In the genomic region with DNA sequence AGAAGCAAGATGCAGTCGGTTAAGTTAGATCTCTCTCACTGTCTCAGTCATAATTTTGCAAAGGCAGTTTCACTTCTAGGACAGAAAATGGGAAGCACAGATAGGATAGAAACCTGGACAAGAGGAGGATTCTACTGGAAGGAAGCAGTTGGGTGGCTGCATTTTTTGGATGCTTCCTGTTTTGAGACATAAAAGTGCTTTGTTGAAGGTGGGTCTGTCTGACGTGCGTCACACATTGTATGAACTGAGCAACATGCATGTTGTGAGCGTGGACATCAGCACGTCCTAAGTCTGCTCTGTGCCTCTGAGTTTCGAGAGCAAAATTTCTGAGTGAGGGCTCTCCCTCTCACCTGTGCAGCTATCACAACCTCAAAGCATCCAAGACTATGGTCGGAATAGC, we compare ENCODE assay signal across 29 cellular contexts.
A peak's percentile ranks its signal among the peaks of the same experiment; 100 is the strongest.
DNase-seq lines count a peak whose midpoint lies in the region; ATAC-seq and TF ChIP-seq lines count a peak whose summit lies in the region.
"Had no signal": no experiment of that assay in that cellular context is flagged by ENCODE, and none has a peak within 500 bp of the region (broad histone marks: within the 10 kb centered on the region; RNA-seq: fewer than 3 reads in every experiment).

No MANE protein-coding gene starts in this region.

- H3K4me1 Mint-ChIP-seq in activated T-cell treated with anti-CD3 and anti-CD28 coated beads, Interleukin-2, amount 50 U/mL, for 72 hours (ENCODE audit: low read depth), result peaks cover 94% of the 10 kb centered on the region
- H3K4me1 Mint-ChIP-seq in activated naive CD8-positive, alpha-beta T cell (ENCODE audit: low read depth), result peaks cover 94% of the 10 kb centered on the region
- H3K4me1 Mint-ChIP-seq: central memory CD8-positive, alpha-beta T cell had no signal

- peaks cover 13% of the 10 kb centered on the region for H3K4me1 ChIP-seq in Karpas-422 (ENCODE audit: low read length)
- H3K4me1 ChIP-seq in trophoblast cell (ENCODE audit: control insufficient read depth in 1 of 2, insufficient read depth in 2 of 2, low read length in 2 of 2), result peaks cover 0 to 8% of the 10 kb centered on the region in 2 experiments
- no peaks in the 10 kb centered on the region for H3K4me1 ChIP-seq in right lobe of liver
- peaks cover 13% of the 10 kb centered on the region; the same call in 1 of the 2 replicates for H3K4me1 ChIP-seq in GM23248 (ENCODE audit: insufficient read depth)

- H2BK12ac ChIP-seq in trophoblast cell (ENCODE audit: low read length), result no peak overlapping the region

- H2BK120ac ChIP-seq in trophoblast cell (ENCODE audit: insufficient read depth, low read length, poor library complexity), result peak overlapping the region; percentile 6

- H2BK5ac ChIP-seq in trophoblast cell (ENCODE audit: low read depth, low read length, poor library complexity), result no peak overlapping the region

- H3K4me3 Mint-ChIP-seq in activated T-cell treated with anti-CD3 and anti-CD28 coated beads, Interleukin-2, amount 50 U/mL, for 72 hours, result peak overlapping the region; percentile 44 to 51
- H3K4me3 Mint-ChIP-seq in activated naive CD8-positive, alpha-beta T cell, result peak overlapping the region; percentile 68
- H3K4me3 Mint-ChIP-seq: central memory CD8-positive, alpha-beta T cell; effector memory CD8-positive, alpha-beta T cell; nephron progenitor cell; stimulated activated memory B cell treated with anti-CD40 and anti-IgM and Interleukin-4, amounts not matched to agents 10 μg/mL and 1 μg/mL and 100 μg/mL, for 72 hours; T-helper 2 cell treated with Interferon-gamma antibody and Interleukin-4, amounts not matched to agents 5 μg/mL and 100 μg/mL, for 36 hours had no signal

- no peak overlapping the region for H4K12ac ChIP-seq in trophoblast cell (ENCODE audit: low read depth, low read length)

- H3K27me3 Mint-ChIP-seq in activated T-cell treated with anti-CD3 and anti-CD28 coated beads, Interleukin-2, amount 50 U/mL, for 72 hours (ENCODE audit: low read depth), result peaks cover 7% of the 10 kb centered on the region
- no peaks in the 10 kb centered on the region for H3K27me3 Mint-ChIP-seq in activated naive CD8-positive, alpha-beta T cell

- in situ Hi-C loops in GM23248 (cut with MboI), result loop anchor here (25.0 kb wide), 1 partner anchor 308 kb away; no protein-coding TSS in a partner anchor

- H3K27me3 ChIP-seq in Karpas-422 (ENCODE audit: low read length) (0 out of 2 replicates have a peak, but pooled peaks cover 3% of the 10 kb centered on the region), trophoblast cell (ENCODE audit: insufficient read depth, low read length) (no peaks in the 10 kb centered on the region), right lobe of liver (no peaks in the 10 kb centered on the region), GM23248 (replicated peaks; ENCODE audit: insufficient read depth) (no peaks in the 10 kb centered on the region)
- H3K27me3 ChIP-seq: adrenal gland, body of pancreas, Peyer's patch had no signal

- H3K23ac ChIP-seq in trophoblast cell (ENCODE audit: low read length), result no peak overlapping the region

- H3K79me2 ChIP-seq in Karpas-422 (ENCODE audit: low read length) (no peaks in the 10 kb centered on the region), trophoblast cell (ENCODE audit: control insufficient read depth, insufficient read depth, low read length, poor library complexity) (no peaks in the 10 kb centered on the region), GM23248 (ENCODE audit: insufficient read depth) (no peaks in the 10 kb centered on the region)

- H3K9me2 ChIP-seq in Karpas-422 (replicated peaks; ENCODE audit: insufficient read depth, low read length) (no peaks in the 10 kb centered on the region), GM23248 (ENCODE audit: insufficient read depth) (no peaks in the 10 kb centered on the region)

- no peaks in the 10 kb centered on the region for H3F3A ChIP-seq in GM23248 (ENCODE audit: insufficient read depth)

- no peak overlapping the region for H4K91ac ChIP-seq in trophoblast cell (ENCODE audit: low read depth, low read length)

- H3K9me3 ChIP-seq in Karpas-422 (ENCODE audit: low read length) (peaks cover 4% of the 10 kb centered on the region; the same call in 1 of the 2 replicates), trophoblast cell (ENCODE audit: insufficient read depth, low read depth, low read length) (peaks cover 5% of the 10 kb centered on the region), right lobe of liver (no peaks in the 10 kb centered on the region), GM23248 (ENCODE audit: low read depth) (no peaks in the 10 kb centered on the region)
- H3K9me3 ChIP-seq: adrenal gland, body of pancreas, Peyer's patch had no signal

- H4K20me1 ChIP-seq in Karpas-422 (ENCODE audit: insufficient read depth, low read depth, low read length) (no peaks in the 10 kb centered on the region), GM23248 (ENCODE audit: insufficient read depth) (no peaks in the 10 kb centered on the region)

- no peak overlapping the region for H2AK5ac ChIP-seq in trophoblast cell (ENCODE audit: low read length)

- TF ChIP-seq CTCF in right lobe of liver (IDR thresholded peaks at IDR 0.05), result no peak

- no peak for TF ChIP-seq POLR2A in right lobe of liver (IDR thresholded peaks at IDR 0.05)

- H3K14ac ChIP-seq in trophoblast cell (ENCODE audit: low read length), result no peak overlapping the region

- H3K4ac ChIP-seq in trophoblast cell (ENCODE audit: low read depth, low read length), result no peak overlapping the region

- no peak overlapping the region for H3K18ac ChIP-seq in trophoblast cell (ENCODE audit: low read length)

- no peak overlapping the region for H4K8ac ChIP-seq in trophoblast cell (ENCODE audit: low read depth, low read length)

- no peak for DNase-seq in activated T-cell treated with anti-CD3 and anti-CD28 coated beads, Interleukin-2, amount 50 U/mL, for 72 hours
- DNase-seq in activated T-cell treated with anti-CD3 and anti-CD28 coated beads, Interleukin-2, amount 50 U/mL, for 48 hours, result no peak
- peak; percentile 26 for DNase-seq in Karpas-422
- DNase-seq in trophoblast cell, result peak in 1 of 2 donors; percentile 81
- DNase-seq in right lobe of liver, result no peak
- DNase-seq in GM23248, result no peak
- DNase-seq: activated CD4-positive, alpha-beta T cell treated with anti-CD3 and anti-CD28 coated beads for 48 hours; body of pancreas; DMS153; effector memory CD8-positive, alpha-beta T cell; glutamatergic neuron; H7; NCI-H146; NCI-H446; NCI-H774; nephron progenitor cell; SHP77 treated with DMSO at 0.1 percent for 48 hours; stimulated activated CD4-positive, alpha-beta T cell treated with anti-CD3 and anti-CD28 coated beads, Interleukin-15, amount 100 ng/mL, for 24 hours; stimulated activated CD4-positive, alpha-beta T cell treated with anti-CD3 and anti-CD28 coated beads, Interleukin-4, amount 100 ng/mL, for 4 hours had no signal

- no peak overlapping the region for H3K4me3 ChIP-seq in Karpas-422 (ENCODE audit: low read length)
- no peak overlapping the region for H3K4me3 ChIP-seq in trophoblast cell (ENCODE audit: low read depth, low read length)
- H3K4me3 ChIP-seq in right lobe of liver, result no peak overlapping the region
- no peak overlapping the region for H3K4me3 ChIP-seq in GM23248
- H3K4me3 ChIP-seq: adrenal gland, body of pancreas, GM12878, Peyer's patch had no signal

- peaks cover 4% of the 10 kb centered on the region in 2 donors for H3K9me3 Mint-ChIP-seq in activated T-cell treated with anti-CD3 and anti-CD28 coated beads, Interleukin-2, amount 50 U/mL, for 72 hours
- H3K9me3 Mint-ChIP-seq in activated naive CD8-positive, alpha-beta T cell (ENCODE audit: low read depth), result peaks cover 5% of the 10 kb centered on the region
- H3K9me3 Mint-ChIP-seq: central memory CD8-positive, alpha-beta T cell; effector memory CD8-positive, alpha-beta T cell; T-helper 2 cell treated with Interferon-gamma antibody and Interleukin-4, amounts not matched to agents 5 μg/mL and 100 μg/mL, for 36 hours had no signal

- intact Hi-C loops in right lobe of liver (cut with DNase I), result loop anchor here in 1 of 2 donors (10.0 kb wide), 1 partner anchor 120 kb away; no protein-coding TSS in a partner anchor

- peaks cover 4% of the 10 kb centered on the region for H3K79me1 ChIP-seq in trophoblast cell (ENCODE audit: low read length)

- no peak overlapping the region for H3K4me2 ChIP-seq in Karpas-422 (ENCODE audit: low read depth, low read length, poor library complexity, severe bottlenecking)
- no peak overlapping the region for H3K4me2 ChIP-seq in trophoblast cell (ENCODE audit: low read length)
- no peak overlapping the region for H3K4me2 ChIP-seq in GM23248 (ENCODE audit: unreplicated experiment)
- H3K4me2 ChIP-seq: KMS-11 had no signal

- WGBS in trophoblast cell (ENCODE audit: extremely low coverage, insufficient coverage, insufficient read length), result no CpG with 5 or more reads among the region's 7 CpGs
- WGBS in right lobe of liver (ENCODE audit: insufficient coverage, low coverage, low lambda C conversion rate, missing lambda C conversion rate), result 86% methylated on average over 7 of the region's 7 CpGs
- 90 to 96% methylated on average over 7 of the region's 7 CpGs for WGBS in GM23248 (ENCODE audit: low coverage in 1 of 2, low lambda C conversion rate in 2 of 2, missing lambda C conversion rate in 2 of 2), 2 experiments

- no peak overlapping the region for H3K27ac ChIP-seq in Karpas-422 (ENCODE audit: low read length)
- no peak overlapping the region for H3K27ac ChIP-seq in trophoblast cell (ENCODE audit: low read depth, low read length)
- no peak overlapping the region for H3K27ac ChIP-seq in right lobe of liver
- H3K27ac ChIP-seq in GM23248, result no peak overlapping the region
- H3K27ac ChIP-seq: adrenal gland, body of pancreas, HL-60, KMS-11, Peyer's patch had no signal

- H3K36me3 ChIP-seq in Karpas-422 (ENCODE audit: insufficient read depth, low read length), result no peaks in the 10 kb centered on the region; the same call in 1 of the 2 replicates
- no peaks in the 10 kb centered on the region for H3K36me3 ChIP-seq in trophoblast cell (ENCODE audit: control insufficient read depth in 1 of 2, insufficient read depth in 2 of 2, low read length in 2 of 2)
- no peaks in the 10 kb centered on the region for H3K36me3 ChIP-seq in right lobe of liver
- no peaks in the 10 kb centered on the region for H3K36me3 ChIP-seq in GM23248 (ENCODE audit: low read depth)
- H3K36me3 ChIP-seq: adrenal gland, Peyer's patch had no signal

- no peak overlapping the region for H3K9ac ChIP-seq in Karpas-422 (ENCODE audit: low read length)
- H3K9ac ChIP-seq in trophoblast cell (ENCODE audit: low read length), result no peak overlapping the region
- no peak overlapping the region for H3K9ac ChIP-seq in GM23248
- H3K9ac ChIP-seq: KMS-11 had no signal

- ATAC-seq in activated T-cell treated with anti-CD3 and anti-CD28 coated beads, Interleukin-2, amount 50 U/mL, for 72 hours (replicated peaks in 1 of 2), result no peak
- ATAC-seq in right lobe of liver, result no peak
- ATAC-seq in HG03378 (IDR thresholded peaks at IDR 0.05; ENCODE audit: unreplicated experiment), result no peak
- ATAC-seq: body of pancreas; effector memory CD8-positive, alpha-beta T cell; GM12878; stimulated activated memory B cell treated with anti-CD40 and anti-IgM and Interleukin-4, amounts not matched to agents 10 μg/mL and 1 μg/mL and 100 μg/mL, for 72 hours had no signal

- peaks cover 9 to 18% of the 10 kb centered on the region in 2 donors for H3K36me3 Mint-ChIP-seq in activated T-cell treated with anti-CD3 and anti-CD28 coated beads, Interleukin-2, amount 50 U/mL, for 72 hours (ENCODE audit: insufficient read depth in 2 of 2)
- peaks cover 9% of the 10 kb centered on the region for H3K36me3 Mint-ChIP-seq in activated naive CD8-positive, alpha-beta T cell
- H3K36me3 Mint-ChIP-seq: stimulated activated memory B cell treated with anti-CD40 and anti-IgM and Interleukin-4, amounts not matched to agents 10 μg/mL and 1 μg/mL and 100 μg/mL, for 72 hours had no signal

- H2AFZ ChIP-seq in Karpas-422 (ENCODE audit: low read length) (no peak overlapping the region), trophoblast cell (ENCODE audit: insufficient read depth, low read length, poor library complexity) (no peak overlapping the region), GM23248 (no peak overlapping the region)

- H3K27ac Mint-ChIP-seq in activated T-cell treated with anti-CD3 and anti-CD28 coated beads, Interleukin-2, amount 50 U/mL, for 72 hours, result peak overlapping the region; percentile 20
- peak overlapping the region; percentile 97 for H3K27ac Mint-ChIP-seq in activated naive CD8-positive, alpha-beta T cell
- H3K27ac Mint-ChIP-seq: effector memory CD8-positive, alpha-beta T cell; nephron progenitor cell; T-helper 2 cell treated with Interferon-gamma antibody and Interleukin-4, amounts not matched to agents 5 μg/mL and 100 μg/mL, for 36 hours had no signal
